In genomic region chr18:24413148-24413547, GRCh38 we compare ENCODE assay signal across 10 cellular contexts. TPM values are rescaled to one million over a fixed set of nuclear protein-coding genes. Genes with fewer than 3 reads are reported as not detected.
DNase-seq lines count a peak whose midpoint lies in the region; ATAC-seq and TF ChIP-seq lines count a peak whose summit lies in the region.
"Had no signal": no experiment of that assay in that cellular context is flagged by ENCODE, and none has a peak within 500 bp of the region (broad histone marks: within the 10 kb centered on the region; RNA-seq: fewer than 3 reads in every experiment).

No MANE protein-coding gene starts in this region.

- H3F3A ChIP-seq in GM23248 (ENCODE audit: insufficient read depth), result no peaks in the 10 kb centered on the region

- H3K9me3 ChIP-seq in GM23248 (ENCODE audit: low read depth) (no peaks in the 10 kb centered on the region), adipocyte (ENCODE audit: control insufficient read depth, low read length) (no peaks in the 10 kb centered on the region), hepatocyte (ENCODE audit: low read depth) (no peaks in the 10 kb centered on the region), left lung (no peaks in the 10 kb centered on the region), vagina (no peaks in the 10 kb centered on the region)

- 0 out of 2 replicates have a peak, but pooled peaks cover 6% of the 10 kb centered on the region for H3K27me3 ChIP-seq in GM23248 (replicated peaks; ENCODE audit: insufficient read depth)
- peaks cover 15% of the 10 kb centered on the region for H3K27me3 ChIP-seq in adipocyte (replicated peaks; ENCODE audit: control insufficient read depth, insufficient read depth, low read length)
- no peaks in the 10 kb centered on the region for H3K27me3 ChIP-seq in hepatocyte
- peaks cover 0 to 8% of the 10 kb centered on the region in 2 donors for H3K27me3 ChIP-seq in left lung
- no peaks in the 10 kb centered on the region for H3K27me3 ChIP-seq in vagina

- H3K79me2 ChIP-seq in GM23248 (ENCODE audit: insufficient read depth), result no peaks in the 10 kb centered on the region
- no peaks in the 10 kb centered on the region for H3K79me2 ChIP-seq in hepatocyte

- H3K4me2 ChIP-seq in GM23248 (ENCODE audit: unreplicated experiment) (no peak overlapping the region), hepatocyte (no peak overlapping the region)

- in situ Hi-C loops in ACHN (cut with HindIII; ENCODE audit: low pct_ligation_motif_present, low pct_unique_long_range_greater_than_20kb, low sequenced_read_pairs) (no loop called here), GM23248 (cut with MboI) (no loop called here)

- intact Hi-C loops in left lung (cut with DNase I) (no loop called here), vagina (cut with DNase I) (no loop called here)

- H3K27ac ChIP-seq in GM23248 (no peak overlapping the region), hepatocyte (no peak overlapping the region), left lung (no peak overlapping the region), vagina (no peak overlapping the region)

- H3K36me3 ChIP-seq in GM23248 (ENCODE audit: low read depth) (no peaks in the 10 kb centered on the region), adipocyte (ENCODE audit: control insufficient read depth, insufficient read depth, low read length, severe bottlenecking) (no peaks in the 10 kb centered on the region), hepatocyte (replicated peaks; ENCODE audit: insufficient read depth, low read depth) (no peaks in the 10 kb centered on the region), left lung (no peaks in the 10 kb centered on the region), vagina (no peaks in the 10 kb centered on the region)

- 13 to 47% methylated on average over 2 of the region's 2 CpGs for WGBS in GM23248 (ENCODE audit: low coverage in 1 of 2, low lambda C conversion rate in 2 of 2, missing lambda C conversion rate in 2 of 2), 2 experiments
- 80% methylated on average over 2 of the region's 2 CpGs for WGBS in hepatocyte (ENCODE audit: low lambda C conversion rate, missing lambda C conversion rate)

- no peak for TF ChIP-seq POLR2A in vagina (IDR thresholded peaks at IDR 0.05)

- H4K20me1 ChIP-seq in GM23248 (ENCODE audit: insufficient read depth) (no peaks in the 10 kb centered on the region), hepatocyte (ENCODE audit: insufficient read depth, poor library complexity, severe bottlenecking) (no peaks in the 10 kb centered on the region)

- H3K4me3 ChIP-seq in GM23248 (no peak overlapping the region), adipocyte (ENCODE audit: low read length) (no peak overlapping the region), hepatocyte (no peak overlapping the region), left lung (no peak overlapping the region), vagina (no peak overlapping the region)

- H2AFZ ChIP-seq in GM23248 (no peak overlapping the region; the same call in 1 of the 2 replicates), hepatocyte (no peak overlapping the region)

- DNase-seq in ACHN (peak; percentile 28), GM23248 (peak; percentile 38), adipocyte (ENCODE audit: low read depth) (peak; percentile 21), hepatocyte (ENCODE audit: low spot score) (no peak), left lung (no peak), vagina (ENCODE audit: extremely low spot score in 2 of 2) (no peak)
- DNase-seq: activated CD8-positive, alpha-beta memory T cell treated with anti-CD3 and anti-CD28 coated beads for 24 hours had no signal

- TF ChIP-seq CTCF in hepatocyte (IDR thresholded peaks at IDR 0.05; ENCODE audit: poor library complexity) (peak; percentile 23), left lung (IDR thresholded peaks at IDR 0.05) (peak in 1 of 2 donors; percentile 48), vagina (IDR thresholded peaks at IDR 0.05) (no peak)

- H3K9me2 ChIP-seq in GM23248 (ENCODE audit: insufficient read depth) (no peaks in the 10 kb centered on the region), hepatocyte (replicated peaks; ENCODE audit: insufficient read depth) (no peaks in the 10 kb centered on the region)

- ATAC-seq in GM19395 (IDR thresholded peaks at IDR 0.05; ENCODE audit: unreplicated experiment) (no peak), left lung (no peak), HG02938 (IDR thresholded peaks at IDR 0.05; ENCODE audit: unreplicated experiment) (no peak)

- no peaks in the 10 kb centered on the region for H3K4me1 ChIP-seq in GM23248 (ENCODE audit: insufficient read depth)
- no peaks in the 10 kb centered on the region for H3K4me1 ChIP-seq in adipocyte (ENCODE audit: control insufficient read depth, insufficient read depth, low read length)
- H3K4me1 ChIP-seq in hepatocyte (ENCODE audit: insufficient read depth), result no peaks in the 10 kb centered on the region
- no peaks in the 10 kb centered on the region for H3K4me1 ChIP-seq in left lung
- H3K4me1 ChIP-seq in vagina, result no peaks in the 10 kb centered on the region

- H3K9ac ChIP-seq in GM23248 (no peak overlapping the region), adipocyte (ENCODE audit: low read length) (no peak overlapping the region)

RNA-seq across cellular contexts. Expression of gene IMPACT, which starts 13.3 kb away (rescaled TPM):
- 61.5 and 66.0 TPM in 2 replicates for total RNA-seq in GM23248 (2014; rRNA removed; shearing (Covaris generic))
- polyA plus RNA-seq in GM23248 (2016; fragmentation: Nextera tagmentation; extraction: Ambion mirVana) (43.2 and 43.4 TPM in 2 replicates), hepatocyte (15.5 and 21.7 TPM in 2 replicates)
- total RNA-seq in hepatocyte (28.3 and 36.3 TPM in 2 replicates), left lung (10 to 100 TPM; 32.5 to 36.4 TPM), vagina (10.3 TPM)

RNA-seq across cellular contexts. Expression of gene OSBPL1A, which starts 15.5 kb away (rescaled TPM):
- 17.8 and 24.1 TPM in 2 replicates for total RNA-seq in GM23248 (2014; rRNA removed; shearing (Covaris generic))
- polyA plus RNA-seq in GM23248 (2016; fragmentation: Nextera tagmentation; extraction: Ambion mirVana), result 14.9 TPM in 2 replicates
- total RNA-seq in hepatocyte, result 31.3 and 35.6 TPM in 2 replicates
- 24.6 and 26.3 TPM in 2 replicates for polyA plus RNA-seq in hepatocyte
- 10 to 100 TPM; 29.6 to 33.6 TPM for total RNA-seq in left lung
- total RNA-seq in vagina, result 33.9 TPM

RNA-seq across cellular contexts. Expression of gene HRH4, which starts 47.3 kb away (rescaled TPM):
- total RNA-seq in GM23248 (2014; rRNA removed; shearing (Covaris generic)), result not detected in 2 replicates
- polyA plus RNA-seq in GM23248 (2016; fragmentation: Nextera tagmentation; extraction: Ambion mirVana), result not detected in 2 replicates
- not detected in 2 replicates for total RNA-seq in hepatocyte
- not detected in 2 replicates for polyA plus RNA-seq in hepatocyte
- 1 to 10 TPM in 1 of 2 donors, under 1 TPM in 1; 0.17 to 7.5 TPM for total RNA-seq in left lung
- not detected for total RNA-seq in vagina
- total RNA-seq: skeletal muscle tissue had no signal

Comparison
In these comparisons a context has a peak if more than half of its experiments do, and no peak if none do; other contexts are left out.
1. DNase-seq: peak in ACHN (single experiment), GM23248 (single experiment) and adipocyte (single experiment); none in hepatocyte (single experiment), left lung (0 of 2) and vagina (0 of 2).